1 cellular context compared by ENCODE assay signal in the genomic region with DNA sequence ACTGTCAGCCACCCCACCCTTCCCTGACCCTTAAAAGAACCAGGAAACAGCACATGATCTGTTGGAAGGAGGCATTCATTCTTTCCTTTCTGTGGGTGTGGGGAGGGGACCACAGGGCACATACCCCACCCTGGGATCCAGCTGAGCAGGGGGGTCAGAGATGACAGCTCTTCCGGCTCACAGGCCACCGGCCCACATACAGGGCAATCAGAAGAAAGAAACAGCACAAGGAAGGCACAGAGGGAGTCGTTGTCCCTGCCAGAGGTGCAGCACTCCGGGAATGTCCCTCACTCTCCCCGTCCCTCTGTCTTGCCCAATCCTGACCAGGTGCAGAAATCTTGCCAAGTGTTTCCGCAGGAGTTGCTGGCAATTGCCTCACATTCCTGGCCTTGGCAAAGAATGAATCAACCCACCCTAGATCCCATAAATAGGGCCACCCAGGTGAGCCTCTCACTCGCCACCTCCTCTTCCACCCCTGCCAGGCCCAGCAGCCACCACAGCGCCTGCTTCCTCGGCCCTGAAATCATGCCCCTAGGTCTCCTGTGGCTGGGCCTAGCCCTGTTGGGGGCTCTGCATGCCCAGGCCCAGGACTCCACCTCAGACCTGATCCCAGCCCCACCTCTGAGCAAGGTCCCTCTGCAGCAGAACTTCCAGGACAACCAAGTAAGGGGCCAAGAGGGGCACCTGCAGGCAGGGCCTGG.
TF ChIP-seq lines count a peak whose summit lies in the region.

A gene (plus strand): TSS at position 453 of the 701 bp plus-strand sequence. CDS start 73 bp downstream, at position 526.

TF ChIP-seq in A549, 52 proteins besides CTCF, POLR2A, EP300 and RAD21 (continued from another document):
- TF ChIP-seq, protein P1, sequence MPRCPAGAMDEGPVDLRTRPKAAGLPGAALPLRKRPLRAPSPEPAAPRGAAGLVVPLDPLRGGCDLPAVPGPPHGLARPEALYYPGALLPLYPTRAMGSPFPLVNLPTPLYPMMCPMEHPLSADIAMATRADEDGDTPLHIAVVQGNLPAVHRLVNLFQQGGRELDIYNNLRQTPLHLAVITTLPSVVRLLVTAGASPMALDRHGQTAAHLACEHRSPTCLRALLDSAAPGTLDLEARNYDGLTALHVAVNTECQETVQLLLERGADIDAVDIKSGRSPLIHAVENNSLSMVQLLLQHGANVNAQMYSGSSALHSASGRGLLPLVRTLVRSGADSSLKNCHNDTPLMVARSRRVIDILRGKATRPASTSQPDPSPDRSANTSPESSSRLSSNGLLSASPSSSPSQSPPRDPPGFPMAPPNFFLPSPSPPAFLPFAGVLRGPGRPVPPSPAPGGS (IDR thresholded peaks at IDR 0.05) = peak; percentile 80; the same call in 2 of the 3 replicates
- TF ChIP-seq, protein P2, sequence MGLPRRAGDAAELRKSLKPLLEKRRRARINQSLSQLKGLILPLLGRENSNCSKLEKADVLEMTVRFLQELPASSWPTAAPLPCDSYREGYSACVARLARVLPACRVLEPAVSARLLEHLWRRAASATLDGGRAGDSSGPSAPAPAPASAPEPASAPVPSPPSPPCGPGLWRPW (IDR thresholded peaks at IDR 0.05) = peak; percentile 63; the same call in 1 of the 2 replicates
- TF ChIP-seq GATA3 (IDR thresholded peaks at IDR 0.05; ENCODE audit: borderline replicate concordance) = 0 out of 2 replicates have a peak, but pooled peaks have one; percentile 22
